Comparison of ENCODE assay signal across 18 cellular contexts in the genomic region with DNA sequence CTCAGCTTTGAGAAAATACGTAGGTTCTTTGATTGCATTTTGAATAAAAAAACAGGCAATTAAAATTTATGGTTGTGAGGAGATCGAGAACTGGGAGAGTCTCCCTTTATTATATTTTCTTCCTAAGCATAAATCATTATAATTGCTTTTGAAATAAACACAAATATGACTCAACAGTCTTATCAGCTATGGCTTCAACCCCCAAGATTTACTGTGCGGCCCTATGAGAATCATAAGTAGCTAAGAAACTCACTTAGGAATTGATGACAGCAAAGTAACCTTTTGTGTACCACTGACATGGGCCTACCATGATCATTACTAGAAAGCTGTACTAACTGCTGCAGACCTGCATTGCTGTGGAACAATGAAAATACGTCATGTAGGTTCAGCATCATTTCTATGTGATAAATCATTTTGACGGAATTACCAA. TPM values are rescaled to one million over a fixed set of nuclear protein-coding genes. Genes with fewer than 3 reads are reported as not detected.
"Had no signal": no experiment of that assay in that cellular context is flagged by ENCODE, and none has a peak within 500 bp of the region (broad histone marks: within the 10 kb centered on the region; RNA-seq: fewer than 3 reads in every experiment).

No MANE protein-coding gene starts in this region.

- H3K36me3 ChIP-seq: esophagus muscularis mucosa, neutrophil, suprapubic skin, thyroid gland had no signal

- H3K9me3 Mint-ChIP-seq: type B pancreatic cell had no signal

- ATAC-seq: foreskin keratinocyte; left cardiac atrium; mucosa of descending colon; naive thymus-derived CD8-positive, alpha-beta T cell; right cardiac atrium had no signal

- H3K4me1 ChIP-seq: esophagus muscularis mucosa, foreskin keratinocyte, suprapubic skin, thyroid gland had no signal

- H3K27ac Mint-ChIP-seq: naive thymus-derived CD8-positive, alpha-beta T cell; progenitor cell of endocrine pancreas; type B pancreatic cell had no signal

- H3K4me1 Mint-ChIP-seq: naive thymus-derived CD8-positive, alpha-beta T cell had no signal

- H3K27ac ChIP-seq: epithelial cell of prostate, esophagus muscularis mucosa, foreskin keratinocyte, neutrophil, suprapubic skin, thyroid gland had no signal

- H3K27me3 Mint-ChIP-seq: progenitor cell of endocrine pancreas had no signal

- H3K36me3 Mint-ChIP-seq: type B pancreatic cell had no signal

- H3K9me3 ChIP-seq: esophagus muscularis mucosa, mucosa of descending colon, neutrophil, suprapubic skin, thyroid gland had no signal

- DNase-seq: effector memory CD4-positive, alpha-beta T cell; foreskin keratinocyte; kidney; left cardiac atrium; mucosa of descending colon; naive thymus-derived CD8-positive, alpha-beta T cell; right cardiac atrium; stimulated activated CD4-positive, alpha-beta T cell treated with anti-CD3 and anti-CD28 coated beads, Interleukin-2, amount 100 ng/mL, for 48 hours; stimulated activated naive CD4-positive, alpha-beta T cell treated with Interleukin-2 at 50 U/mL for 16 hours; thyroid gland had no signal

- H3K4me3 ChIP-seq: esophagus muscularis mucosa, mucosa of descending colon, smooth muscle cell, suprapubic skin, thyroid gland had no signal

- H3K4me2 ChIP-seq: smooth muscle cell had no signal

- H3K27me3 ChIP-seq: esophagus muscularis mucosa, neutrophil, suprapubic skin, thyroid gland had no signal

- H3K4me3 Mint-ChIP-seq: naive thymus-derived CD8-positive, alpha-beta T cell; type B pancreatic cell had no signal

RNA-seq across cellular contexts. Expression of a gene that starts 51.4 kb away (rescaled TPM):
- total RNA-seq: foreskin keratinocyte, osteocyte had no signal
- polyA plus RNA-seq: foreskin keratinocyte had no signal
